Comparison of ENCODE assay signal across 8 cellular contexts in genomic region chr3:127734754-127735473, GRCh38.
A peak's percentile ranks its signal among the peaks of the same experiment; 100 is the strongest.
DNase-seq lines count a peak whose midpoint lies in the region; ATAC-seq and TF ChIP-seq lines count a peak whose summit lies in the region.

No MANE protein-coding gene starts in this region.

- CTCF ChIA-PET in RWPE1 (lab: Yijun Ruan, JAX), result interaction anchor here (0.6 to 0.7 kb wide), 3 partner anchors 12 to 1057 kb away, joined by 3 read pairs; no protein-coding TSS in a partner anchor
- CTCF ChIA-PET in Calu3 (lab: Charles Lee), result interaction anchor here (0.6 to 2.3 kb wide), 2 partner anchors 12 to 91 kb away, joined by 6 to 8 read pairs; no protein-coding TSS in a partner anchor

- peaks cover 21% of the 10 kb centered on the region for H3K4me1 Mint-ChIP-seq in Calu3 (ENCODE audit: low read depth, unreplicated experiment)

- POLR2A ChIA-PET in RWPE1 (lab: Yijun Ruan, JAX; ENCODE audit: low non-redundant PET), result no interaction called here

- no peak overlapping the region for H3K27ac Mint-ChIP-seq in Calu3 (ENCODE audit: unreplicated experiment)

- no peaks in the 10 kb centered on the region for H3K27me3 Mint-ChIP-seq in Calu3 (ENCODE audit: unreplicated experiment)

- no peak overlapping the region for H3K4me3 Mint-ChIP-seq in Calu3 (ENCODE audit: low read depth, unreplicated experiment)

- peaks cover 11% of the 10 kb centered on the region for H3K4me1 ChIP-seq in prostate gland (replicated peaks)

- no peaks in the 10 kb centered on the region for H3K36me3 Mint-ChIP-seq in Calu3 (ENCODE audit: insufficient read depth, unreplicated experiment)

- H3K4me3 ChIP-seq in fibroblast of mammary gland (ENCODE audit: control insufficient read depth, low read depth, low read length) (no peak overlapping the region), prostate gland (no peak overlapping the region)

- DNase-seq in GM04504 (ENCODE audit: low read depth) (peak; percentile 95), RWPE1 (ENCODE audit: low spot score) (peak; percentile 57), fibroblast of mammary gland (ENCODE audit: low read depth) (peak; percentile 92), prostate gland (ENCODE audit: low spot score) (no peak), Calu3 (no peak), OCI-M2 (lab: John Stamatoyannopoulos, UW; ENCODE audit: unreplicated experiment) (no peak)
- no peak for DNase-seq in activated naive CD4-positive, alpha-beta T cell treated with Interleukin-2 at 50 U/mL for 16 hours

- H3K27me3 ChIP-seq in prostate gland (replicated peaks; ENCODE audit: insufficient read depth), result no peaks in the 10 kb centered on the region

- no TSS peak for BruUV-seq in Calu3 (replicated peaks; lab: Mats Ljungman, UMichigan)

- 26% methylated on average over 8 of the region's 8 CpGs for WGBS in prostate gland

- H3K27ac ChIP-seq in RWPE1 (peak overlapping the region; percentile 78), prostate gland (peak overlapping the region; percentile 39 to 41)

- no peaks in the 10 kb centered on the region for H3K9me3 Mint-ChIP-seq in Calu3 (ENCODE audit: low read depth, unreplicated experiment)

- no peaks in the 10 kb centered on the region for H3K36me3 ChIP-seq in prostate gland

- no peak for TF ChIP-seq POLR2A in prostate gland (IDR thresholded peaks at IDR 0.05)

- H3K9me3 ChIP-seq in prostate gland, result no peaks in the 10 kb centered on the region

- intact Hi-C loops in prostate gland (cut with DNase I) (loop anchor here (5.0 kb wide), 1 partner anchor 38 kb away; no protein-coding TSS in a partner anchor), Calu3 (cut with micrococcal nuclease; ENCODE audit: unreplicated experiment) (no loop called here)

- TF ChIP-seq CTCF in RWPE1 (conservative IDR thresholded peaks at IDR 0.05; ENCODE audit: low read depth), result no peak
- no peak for TF ChIP-seq CTCF in fibroblast of mammary gland (conservative IDR thresholded peaks at IDR 0.05; ENCODE audit: control insufficient read depth, insufficient read depth, low read depth, low read length)
- no peak for TF ChIP-seq CTCF in prostate gland (IDR thresholded peaks at IDR 0.05)
- no peak for TF ChIP-seq CTCF in Calu3 (IDR thresholded peaks at IDR 0.05; ENCODE audit: unreplicated experiment)

- ATAC-seq in HG03571 (IDR thresholded peaks at IDR 0.05; ENCODE audit: unreplicated experiment), result no peak

Comparison
In these comparisons a context has a peak if more than half of its experiments do, and no peak if none do; other contexts are left out.
1. DNase-seq: peak in GM04504 (single experiment), RWPE1 (single experiment) and fibroblast of mammary gland (single experiment); none in prostate gland (single experiment), Calu3 (single experiment), OCI-M2 (single experiment) and activated naive CD4-positive, alpha-beta T cell treated with Interleukin-2 at 50 U/mL for 16 hours (single experiment).